Comparison of ENCODE assay signal across 7 cellular contexts in the genomic region with DNA sequence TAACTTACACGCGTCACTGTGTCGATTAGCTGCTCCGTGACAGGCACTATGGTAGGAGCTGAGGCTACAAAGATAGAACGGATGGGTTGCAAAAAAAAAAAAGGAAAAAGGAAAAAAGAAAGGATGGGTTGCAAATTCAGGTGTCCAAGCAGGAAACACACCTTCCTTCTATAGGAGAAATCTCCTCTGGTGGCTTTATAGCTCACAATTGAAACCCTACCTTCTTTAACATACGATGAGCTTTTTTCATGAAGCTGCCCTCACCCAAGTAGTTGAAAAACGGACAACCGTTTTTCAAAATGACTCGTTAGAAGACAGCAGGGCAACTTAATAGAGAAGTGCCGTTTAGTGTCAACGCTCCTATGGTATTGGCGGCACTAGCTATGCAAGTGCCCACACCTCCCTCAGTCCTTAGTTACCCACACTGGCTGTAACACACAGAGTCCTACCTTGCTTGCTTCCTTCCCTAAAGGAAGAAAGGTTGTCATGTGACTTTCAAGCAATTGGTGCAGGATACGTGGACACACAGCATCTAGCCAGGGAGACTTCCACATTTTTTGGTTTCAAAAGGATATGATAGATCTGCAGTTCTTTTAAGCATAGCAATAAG. TPM values are rescaled to one million over a fixed set of nuclear protein-coding genes. Genes with fewer than 3 reads are reported as not detected.
DNase-seq lines count a peak whose midpoint lies in the region; ATAC-seq and TF ChIP-seq lines count a peak whose summit lies in the region.

No MANE protein-coding gene starts in this region.

- H3K4me3 Mint-ChIP-seq in activated CD4-positive, alpha-beta memory T cell treated with anti-CD3 and anti-CD28 coated beads, Interleukin-2, amount 10 ng/mL, durations not matched to agents 7 days and 5 days: peak overlapping the region; percentile 89
- H3K4me3 Mint-ChIP-seq in nephron: peak overlapping the region; percentile 93 to 97 (median 96)

- DNase-seq in EL (peak; percentile 33), NCI-H1417 treated with DMSO at 0.1 percent for 48 hours (lab: John Stamatoyannopoulos, UW) (peak; percentile 10), fibroblast of the aortic adventitia (ENCODE audit: low read depth) (peak; percentile 37)
- peak; percentile 29 for DNase-seq in activated CD4-positive, alpha-beta memory T cell treated with anti-CD3 and anti-CD28 coated beads, Interleukin-2, amount 10 ng/mL, durations not matched to agents 7 days and 5 days

- peaks cover 30% of the 10 kb centered on the region for H3K36me3 Mint-ChIP-seq in activated CD4-positive, alpha-beta memory T cell treated with anti-CD3 and anti-CD28 coated beads, Interleukin-2, amount 10 ng/mL, durations not matched to agents 7 days and 5 days (ENCODE audit: low read depth)
- H3K36me3 Mint-ChIP-seq in nephron (ENCODE audit: low read depth): peaks cover 8% of the 10 kb centered on the region

- CTCF ChIA-PET in activated CD4-positive, alpha-beta memory T cell treated with anti-CD3 and anti-CD28 coated beads, Interleukin-2, amount 10 ng/mL, durations not matched to agents 7 days and 5 days (lab: Charles Lee): interaction anchor here (0.6 to 2.9 kb wide), 13 partner anchors 10 to 532 kb away, joined by 3 to 28 read pairs (median 4); a partner anchor contains a TSS

- peak; percentile 25 for ATAC-seq in GM21529 (IDR thresholded peaks at IDR 0.05; ENCODE audit: unreplicated experiment)
- ATAC-seq in GM18868 (IDR thresholded peaks at IDR 0.05; ENCODE audit: unreplicated experiment): no peak

- H3K9me3 Mint-ChIP-seq in activated CD4-positive, alpha-beta memory T cell treated with anti-CD3 and anti-CD28 coated beads, Interleukin-2, amount 10 ng/mL, durations not matched to agents 7 days and 5 days: no peaks in the 10 kb centered on the region
- H3K9me3 Mint-ChIP-seq in nephron: no peaks in the 10 kb centered on the region

- POLR2A ChIA-PET in activated CD4-positive, alpha-beta memory T cell treated with anti-CD3 and anti-CD28 coated beads, Interleukin-2, amount 10 ng/mL, durations not matched to agents 7 days and 5 days (lab: Charles Lee): interaction anchor here (0.7 to 4.0 kb wide), 31 partner anchors 10 to 1657 kb away, joined by 3 to 70 read pairs (median 5); a partner anchor contains a TSS

- H3K4me3 ChIP-seq in fibroblast of the aortic adventitia (ENCODE audit: low read depth, low read length): peak overlapping the region; percentile 97

- H3K27me3 Mint-ChIP-seq in activated CD4-positive, alpha-beta memory T cell treated with anti-CD3 and anti-CD28 coated beads, Interleukin-2, amount 10 ng/mL, durations not matched to agents 7 days and 5 days: no peaks in the 10 kb centered on the region
- no peaks in the 10 kb centered on the region for H3K27me3 Mint-ChIP-seq in nephron (ENCODE audit: low read depth)

- peaks cover 46% of the 10 kb centered on the region for H3K4me1 Mint-ChIP-seq in activated CD4-positive, alpha-beta memory T cell treated with anti-CD3 and anti-CD28 coated beads, Interleukin-2, amount 10 ng/mL, durations not matched to agents 7 days and 5 days
- peaks cover 34% of the 10 kb centered on the region for H3K4me1 Mint-ChIP-seq in nephron

- TF ChIP-seq CTCF in fibroblast of the aortic adventitia (IDR thresholded peaks at IDR 0.05; ENCODE audit: insufficient read depth, low read length): no peak
- TF ChIP-seq CTCF in nephron (IDR thresholded peaks at IDR 0.05; ENCODE audit: unreplicated experiment in 3 of 3): no peak

- peak overlapping the region; percentile 95 for H3K27ac Mint-ChIP-seq in activated CD4-positive, alpha-beta memory T cell treated with anti-CD3 and anti-CD28 coated beads, Interleukin-2, amount 10 ng/mL, durations not matched to agents 7 days and 5 days
- peak overlapping the region; percentile 100 for H3K27ac Mint-ChIP-seq in nephron

RNA-seq across cellular contexts. Expression of a gene that starts 0.7 kb away (rescaled TPM):
- total RNA-seq in activated CD4-positive, alpha-beta memory T cell treated with anti-CD3 and anti-CD28 coated beads, Interleukin-2, amount 10 ng/mL, durations not matched to agents 7 days and 5 days: 10 to 100 TPM; 44.4 to 46.0 TPM
- total RNA-seq in fibroblast of the aortic adventitia (ENCODE audit: low replicate concordance): 37.0 and 53.3 TPM in 2 replicates
